9 cellular contexts compared by ENCODE assay signal in genomic region chr13:110683203-110683883, GRCh38. TPM values are rescaled to one million over a fixed set of nuclear protein-coding genes. Genes with fewer than 3 reads are reported as not detected.
DNase-seq lines count a peak whose midpoint lies in the region; ATAC-seq and TF ChIP-seq lines count a peak whose summit lies in the region.
"Had no signal": no experiment of that assay in that cellular context is flagged by ENCODE, and none has a peak within 500 bp of the region (broad histone marks: within the 10 kb centered on the region; RNA-seq: fewer than 3 reads in every experiment).

No MANE protein-coding gene starts in this region.

- peaks cover 55% of the 10 kb centered on the region; the same call in 1 of the 2 replicates for H3K36me3 ChIP-seq in Loucy (ENCODE audit: insufficient read depth, low read length)
- H3K36me3 ChIP-seq in neural progenitor cell = no peaks in the 10 kb centered on the region

- TF ChIP-seq CTCF in Loucy (conservative IDR thresholded peaks at IDR 0.05; ENCODE audit: low read length) (peak; percentile 57), neural progenitor cell (IDR thresholded peaks at IDR 0.05) (peak; percentile 23)

- H3K9me3 Mint-ChIP-seq in central memory CD8-positive, alpha-beta T cell = no peaks in the 10 kb centered on the region
- H3K9me3 Mint-ChIP-seq in neural progenitor cell = no peaks in the 10 kb centered on the region

- H4K20me1 ChIP-seq in Loucy (ENCODE audit: insufficient read depth, low read length, poor library complexity, severe bottlenecking) = no peaks in the 10 kb centered on the region
- H4K20me1 ChIP-seq in neural progenitor cell (ENCODE audit: low read depth) = no peaks in the 10 kb centered on the region

- H3K36me3 Mint-ChIP-seq in central memory CD8-positive, alpha-beta T cell (ENCODE audit: insufficient read depth) = peaks cover 45% of the 10 kb centered on the region
- peaks cover 22% of the 10 kb centered on the region for H3K36me3 Mint-ChIP-seq in neural progenitor cell

- H3K79me2 ChIP-seq in Loucy (ENCODE audit: insufficient read depth, low read length) = no peaks in the 10 kb centered on the region
- H3K79me2 ChIP-seq in neural progenitor cell (ENCODE audit: low read depth) = no peaks in the 10 kb centered on the region

- H3K4me3 Mint-ChIP-seq in central memory CD8-positive, alpha-beta T cell = no peak overlapping the region
- no peak overlapping the region for H3K4me3 Mint-ChIP-seq in neural progenitor cell

- H3K27ac ChIP-seq in neural progenitor cell = no peak overlapping the region

- H3K4me3 ChIP-seq in Loucy (ENCODE audit: low read length, poor library complexity, severe bottlenecking) (no peak overlapping the region), neural progenitor cell (no peak overlapping the region)
- H3K4me3 ChIP-seq: MG63 had no signal

- no peak overlapping the region for H3K9ac ChIP-seq in Loucy (ENCODE audit: low read depth, low read length, poor library complexity, severe bottlenecking)
- no peak overlapping the region for H3K9ac ChIP-seq in neural progenitor cell

- H3K27me3 ChIP-seq in Loucy (ENCODE audit: insufficient read depth, low read length, poor library complexity, severe bottlenecking) (no peaks in the 10 kb centered on the region), neural progenitor cell (no peaks in the 10 kb centered on the region)
- H3K27me3 ChIP-seq: MG63 had no signal

- no peaks in the 10 kb centered on the region for H3K27me3 Mint-ChIP-seq in central memory CD8-positive, alpha-beta T cell
- H3K27me3 Mint-ChIP-seq in neural progenitor cell (ENCODE audit: insufficient read depth, low read depth) = no peaks in the 10 kb centered on the region

- no peaks in the 10 kb centered on the region for H3K9me3 ChIP-seq in Loucy (ENCODE audit: insufficient read depth, low read depth, low read length)
- no peaks in the 10 kb centered on the region for H3K9me3 ChIP-seq in neural progenitor cell (ENCODE audit: low read depth)
- H3K9me3 ChIP-seq: MG63 had no signal

- H2AFZ ChIP-seq in Loucy (ENCODE audit: low read length) = no peak overlapping the region
- no peak overlapping the region for H2AFZ ChIP-seq in neural progenitor cell (replicated peaks)

- ATAC-seq in central memory CD8-positive, alpha-beta T cell (replicated peaks; ENCODE audit: extremely low read depth, poor library complexity, severe bottlenecking) = peak; percentile 43
- ATAC-seq in GM19463 (IDR thresholded peaks at IDR 0.05; ENCODE audit: unreplicated experiment) (no peak), GM19397 (IDR thresholded peaks at IDR 0.05; ENCODE audit: unreplicated experiment) (no peak)

- H3K4me2 ChIP-seq in Loucy (ENCODE audit: low read depth, low read length, poor library complexity, severe bottlenecking) (no peak overlapping the region), neural progenitor cell (no peak overlapping the region)

- DNase-seq in GDM1 (lab: John Stamatoyannopoulos, UW) = peak; percentile 30
- no peak for DNase-seq in central memory CD8-positive, alpha-beta T cell (ENCODE audit: low spot score in 2 of 2)
- DNase-seq in neural progenitor cell (ENCODE audit: low spot score) = no peak
- no peak for DNase-seq in NCI-H2107 (lab: John Stamatoyannopoulos, UW)
- DNase-seq in HPDE6-E6E7 (ENCODE audit: extremely low spot score) = no peak
- DNase-seq: MG63 had no signal

- no peak overlapping the region for H3K27ac Mint-ChIP-seq in central memory CD8-positive, alpha-beta T cell (ENCODE audit: low read depth)
- no peak overlapping the region for H3K27ac Mint-ChIP-seq in neural progenitor cell

- H3K4me1 Mint-ChIP-seq in central memory CD8-positive, alpha-beta T cell = peaks cover 8% of the 10 kb centered on the region
- no peaks in the 10 kb centered on the region for H3K4me1 Mint-ChIP-seq in neural progenitor cell

- no peaks in the 10 kb centered on the region for H3K9me2 ChIP-seq in Loucy (replicated peaks; ENCODE audit: low read depth, low read length)

- H3F3A ChIP-seq in Loucy (ENCODE audit: low read depth) = no peaks in the 10 kb centered on the region
- no peaks in the 10 kb centered on the region for H3F3A ChIP-seq in neural progenitor cell (ENCODE audit: low read depth)

- H3K4me1 ChIP-seq in Loucy (ENCODE audit: insufficient read depth, low read length, poor library complexity, severe bottlenecking) (no peaks in the 10 kb centered on the region), neural progenitor cell (no peaks in the 10 kb centered on the region)

RNA-seq across cellular contexts. Expression of gene CARS2, which starts 22.6 kb away (rescaled TPM):
- total RNA-seq in neural progenitor cell (ENCODE audit: low replicate concordance) = 50.0 and 61.4 TPM in 2 replicates

RNA-seq across cellular contexts. Expression of gene ING1, which starts 30.2 kb away (rescaled TPM):
- 14.7 and 24.3 TPM in 2 replicates for total RNA-seq in neural progenitor cell (ENCODE audit: low replicate concordance)
